In the genomic region with DNA sequence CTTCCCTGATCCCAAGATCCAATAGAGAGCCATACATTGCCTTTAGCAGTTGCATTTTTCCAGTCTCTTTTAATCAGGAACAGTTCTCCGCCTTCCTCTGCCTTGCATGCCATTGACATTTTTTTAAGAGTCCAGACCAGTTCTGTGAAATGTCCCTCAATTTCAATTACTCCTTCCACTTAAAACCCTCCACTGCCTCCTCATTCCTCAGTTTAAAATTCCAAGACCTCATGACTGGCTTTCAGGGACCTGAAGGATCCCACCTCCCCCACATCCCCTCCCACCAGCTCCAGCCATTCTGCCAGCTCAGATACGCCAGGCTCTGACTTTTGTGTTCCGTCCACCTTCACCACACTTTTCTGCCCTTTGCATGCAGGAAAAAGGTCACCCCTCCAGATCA, we compare ENCODE assay signal across 18 cellular contexts. TPM values are rescaled to one million over a fixed set of nuclear protein-coding genes. Genes with fewer than 3 reads are reported as not detected.
DNase-seq lines count a peak whose midpoint lies in the region; ATAC-seq, FAIRE-seq and TF ChIP-seq lines count a peak whose summit lies in the region.
"Had no signal": no experiment of that assay in that cellular context is flagged by ENCODE, and none has a peak within 500 bp of the region (broad histone marks: within the 10 kb centered on the region; RNA-seq: fewer than 3 reads in every experiment).

No MANE protein-coding gene starts in this region.

- H3K9me3 Mint-ChIP-seq in WTC11 = peaks cover 7% of the 10 kb centered on the region
- H3K9me3 Mint-ChIP-seq: CD8-positive, alpha-beta memory T cell; natural killer cell had no signal

- peak overlapping the region; percentile 24; the same call in 1 of the 2 replicates for H3K27ac Mint-ChIP-seq in WTC11
- H3K27ac Mint-ChIP-seq: immature natural killer cell, natural killer cell had no signal

- no peak overlapping the region for H3K4me3 Mint-ChIP-seq in WTC11
- H3K4me3 Mint-ChIP-seq: CD8-positive, alpha-beta memory T cell; immature natural killer cell; natural killer cell had no signal

- H3K4me1 ChIP-seq in rectal smooth muscle tissue (ENCODE audit: control insufficient read depth, insufficient read depth, low read length) = peaks cover 9% of the 10 kb centered on the region

- TF ChIP-seq CTCF in WTC11 (IDR thresholded peaks at IDR 0.05) = no peak

- H3K36me3 ChIP-seq in rectal smooth muscle tissue (ENCODE audit: control insufficient read depth, insufficient read depth, low read length) = no peaks in the 10 kb centered on the region

- H3K4me1 Mint-ChIP-seq in WTC11 = peaks cover 32% of the 10 kb centered on the region

- H3K27me3 ChIP-seq in rectal smooth muscle tissue (ENCODE audit: control insufficient read depth, insufficient read depth, low read length) = peaks cover 2% of the 10 kb centered on the region

- CTCF ChIA-PET in WTC11 (lab: Charles Lee) = interaction anchor here (0.6 kb wide), 1 partner anchor 617 kb away, joined by 4 read pairs; no protein-coding TSS in a partner anchor

- POLR2A ChIA-PET in WTC11 (lab: Charles Lee) = interaction anchor here (0.7 kb wide), 1 partner anchor 64 kb away, joined by 11 read pairs; no protein-coding TSS in a partner anchor

- H3K27me3 Mint-ChIP-seq in WTC11 (ENCODE audit: low read depth) = peaks cover 69% of the 10 kb centered on the region

- peak; percentile 76 for FAIRE-seq in G401.6 (lab: Jason Lieb, UNC)

- peaks cover 6% of the 10 kb centered on the region; the same call in 1 of the 2 replicates for H3K36me3 Mint-ChIP-seq in WTC11
- H3K36me3 Mint-ChIP-seq: CD8-positive, alpha-beta memory T cell; natural killer cell had no signal

- DNase-seq in WTC11 (ENCODE audit: low spot score) (no peak), islet precursor cell (peak; percentile 94), GM19240 (ENCODE audit: insufficient read length, low spot score) (no peak)
- no peak for DNase-seq in stimulated activated naive CD4-positive, alpha-beta T cell (lab: John Stamatoyannopoulos, UW)
- DNase-seq: activated CD4-positive, alpha-beta T cell treated with anti-CD3 and anti-CD28 coated beads for 48 hours; CD8-positive, alpha-beta memory T cell; EL; immature natural killer cell; mammary epithelial cell; natural killer cell; NCI-H748 treated with DMSO at 0.1 percent for 48 hours; PC-3; stimulated activated CD4-positive, alpha-beta T cell treated with anti-CD3 and anti-CD28 coated beads, Interleukin-2, amount 100 ng/mL, for 24 hours had no signal

- ATAC-seq in WTC11 (no peak), HG03469 (IDR thresholded peaks at IDR 0.05; ENCODE audit: unreplicated experiment) (no peak), HG03460 (IDR thresholded peaks at IDR 0.05; ENCODE audit: unreplicated experiment) (no peak)
- ATAC-seq: natural killer cell, PC-3 had no signal

- no peak overlapping the region for H3K4me3 ChIP-seq in rectal smooth muscle tissue (ENCODE audit: low read length)

- no peak overlapping the region for H3K9ac ChIP-seq in rectal smooth muscle tissue (ENCODE audit: low read length)

- H3K27ac ChIP-seq in rectal smooth muscle tissue (ENCODE audit: low read depth, low read length) = peak overlapping the region; percentile 41
- H3K27ac ChIP-seq: HL-60 had no signal

TF ChIP-seq in WTC11, 78 proteins besides CTCF, POLR2A, EP300 and RAD21:
- TF ChIP-seq FOXK1 (CRISPR knock-in tag; IDR thresholded peaks at IDR 0.05) = no peak
- no peak for TF ChIP-seq FOXJ3 (CRISPR knock-in tag; IDR thresholded peaks at IDR 0.05; ENCODE audit: borderline replicate concordance)
- TF ChIP-seq, protein P1, sequence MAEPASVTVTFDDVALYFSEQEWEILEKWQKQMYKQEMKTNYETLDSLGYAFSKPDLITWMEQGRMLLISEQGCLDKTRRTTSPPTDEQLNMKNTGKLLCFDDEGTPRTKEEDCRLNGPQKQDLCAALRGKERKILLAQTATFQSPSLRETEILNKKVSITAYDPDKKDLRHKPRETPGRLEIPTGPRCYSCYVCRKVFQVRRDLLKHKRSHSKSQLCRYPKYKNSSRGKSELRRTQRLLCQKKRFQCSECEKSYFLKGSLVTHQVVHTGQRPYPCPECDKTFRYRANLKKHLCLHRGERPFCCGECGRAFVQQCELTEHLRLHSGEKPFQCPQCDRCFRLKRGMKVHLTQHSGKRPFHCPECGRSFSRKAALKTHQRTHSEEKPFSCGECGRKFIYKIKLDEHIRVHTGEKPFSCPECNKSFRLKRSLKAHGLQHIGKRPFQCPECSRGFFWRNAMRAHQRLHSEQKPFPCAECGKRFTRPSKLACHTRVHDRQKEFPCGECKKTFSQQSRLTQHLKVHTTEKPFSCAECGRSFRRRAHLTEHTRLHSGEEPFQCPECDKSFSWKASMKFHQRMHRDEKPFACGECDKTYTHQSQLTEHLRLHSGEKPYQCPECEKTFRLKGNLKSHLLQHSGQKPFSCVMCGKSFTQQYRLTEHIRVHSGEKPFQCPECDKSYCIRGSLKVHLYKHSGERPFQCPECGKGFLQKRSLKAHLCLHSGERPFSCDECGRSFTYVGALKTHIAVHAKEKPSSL (CRISPR knock-in tag; conservative IDR thresholded peaks at IDR 0.05) = no peak

RNA-seq across cellular contexts. Expression of a gene that starts 8.8 kb away (rescaled TPM):
- 29.1 to 55.0 TPM (median 34.2 TPM) in 3 replicates for total RNA-seq in WTC11 (2021)
